In the genomic region with DNA sequence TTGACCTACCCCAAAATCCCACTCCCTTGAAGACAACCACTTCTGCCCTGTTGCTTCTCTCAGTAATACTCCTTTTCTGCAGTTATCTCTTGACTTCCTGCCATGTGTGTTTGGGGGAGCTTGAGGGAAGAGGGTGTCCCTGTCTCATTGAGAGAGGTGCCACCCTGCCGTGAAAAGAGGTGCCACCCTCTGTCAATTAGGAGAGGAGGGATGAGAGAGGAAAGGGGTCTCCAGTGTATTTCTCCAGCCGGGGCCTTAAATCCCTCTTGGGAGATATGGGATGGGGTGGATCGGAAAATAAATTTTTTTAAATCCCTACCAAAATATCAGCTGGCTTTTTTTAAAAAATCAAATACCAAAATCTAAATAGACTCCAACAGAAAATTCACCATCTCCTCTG, we compare ENCODE assay signal across 7 cellular contexts. TPM values are rescaled to one million over a fixed set of nuclear protein-coding genes. Genes with fewer than 3 reads are reported as not detected.
DNase-seq lines count a peak whose midpoint lies in the region; ATAC-seq and TF ChIP-seq lines count a peak whose summit lies in the region.

No MANE protein-coding gene starts in this region.

- TF ChIP-seq CTCF in GM23338 (conservative IDR thresholded peaks at IDR 0.05; ENCODE audit: low read depth in 2 of 2) (no peak), endothelial cell (IDR thresholded peaks at IDR 0.05; ENCODE audit: unreplicated experiment) (no peak)

- no peak overlapping the region for H4K8ac ChIP-seq in neuronal stem cell (ENCODE audit: low read depth, low read length)

- H3K23ac ChIP-seq in neuronal stem cell (ENCODE audit: low read depth, low read length, poor library complexity): no peak overlapping the region

- no peak overlapping the region for H4K91ac ChIP-seq in neuronal stem cell (ENCODE audit: low read depth, low read length, poor library complexity)

- H3K18ac ChIP-seq in neuronal stem cell (ENCODE audit: low read length): peak overlapping the region; percentile 57

- peaks cover 5% of the 10 kb centered on the region for H3K27me3 Mint-ChIP-seq in GM23338 (ENCODE audit: insufficient read depth, low read depth, poor library complexity)
- peaks cover 5% of the 10 kb centered on the region for H3K27me3 Mint-ChIP-seq in endothelial cell (ENCODE audit: unreplicated experiment)

- WGBS in neuronal stem cell (ENCODE audit: extremely low coverage in 2 of 2, insufficient read length in 2 of 2, insufficient replicate concordance in 1 of 2), 2 donors: no CpG with 5 or more reads among the region's 3 CpGs

- H3K9me3 ChIP-seq in SK-N-MC (ENCODE audit: low read depth, low read length) (no peaks in the 10 kb centered on the region), neuronal stem cell (replicated peaks in 1 of 2; ENCODE audit: control insufficient read depth in 2 of 2, insufficient read depth in 1 of 2, low read depth in 1 of 2, low read length in 2 of 2) (no peaks in the 10 kb centered on the region)

- peaks cover 23% of the 10 kb centered on the region for H3K36me3 Mint-ChIP-seq in GM23338 (ENCODE audit: low read depth)
- peaks cover 14% of the 10 kb centered on the region for H3K36me3 Mint-ChIP-seq in endothelial cell (ENCODE audit: low read depth, unreplicated experiment)

- H2AFZ ChIP-seq in GM23338 (no peak overlapping the region), neuronal stem cell (ENCODE audit: low read length) (peak overlapping the region; percentile 87)

- H3K4me2 ChIP-seq in GM23338 (peak overlapping the region; percentile 80), neuronal stem cell (ENCODE audit: insufficient read depth, low read length, poor library complexity, severe bottlenecking) (no peak overlapping the region)

- no peak overlapping the region for H3K27ac ChIP-seq in GM23338 (ENCODE audit: low read depth)
- peak overlapping the region; percentile 61; the same call in 1 of the 2 replicates for H3K27ac ChIP-seq in SK-N-MC
- no peak overlapping the region for H3K27ac ChIP-seq in neuronal stem cell (replicated peaks; ENCODE audit: low read length)

- H3K14ac ChIP-seq in neuronal stem cell (ENCODE audit: low read length): no peak overlapping the region

- H3K4me1 ChIP-seq in GM23338 (ENCODE audit: insufficient read depth): peaks cover 20% of the 10 kb centered on the region
- H3K4me1 ChIP-seq in neuronal stem cell (ENCODE audit: control insufficient read depth in 2 of 2, insufficient read depth in 1 of 2, low read depth in 1 of 2, low read length in 2 of 2): peaks cover 12 to 16% of the 10 kb centered on the region in 2 donors

- H3K4me3 Mint-ChIP-seq in GM23338 (peak overlapping the region; percentile 87), endothelial cell (ENCODE audit: unreplicated experiment) (peak overlapping the region; percentile 85)

- H3K9me3 Mint-ChIP-seq in GM23338 (no peaks in the 10 kb centered on the region), endothelial cell (ENCODE audit: unreplicated experiment) (no peaks in the 10 kb centered on the region)

- peak overlapping the region; percentile 53 for H3K4ac ChIP-seq in neuronal stem cell (ENCODE audit: low read length)

- no peak overlapping the region for H2AK5ac ChIP-seq in neuronal stem cell (ENCODE audit: low read depth, low read length)

- no peaks in the 10 kb centered on the region for H3K36me3 ChIP-seq in GM23338 (ENCODE audit: insufficient read depth)
- peaks cover 17% of the 10 kb centered on the region; the same call in 1 of the 2 replicates for H3K36me3 ChIP-seq in SK-N-MC (ENCODE audit: insufficient read depth, low read length)
- H3K36me3 ChIP-seq in neuronal stem cell (replicated peaks in 1 of 2; ENCODE audit: control insufficient read depth in 2 of 2, insufficient read depth in 2 of 2, low read length in 2 of 2): peaks cover 13 to 30% of the 10 kb centered on the region in 2 donors

- H4K20me1 ChIP-seq in GM23338 (replicated peaks; ENCODE audit: insufficient read depth): peaks cover 6% of the 10 kb centered on the region; the same call in 1 of the 2 replicates

- no peaks in the 10 kb centered on the region for H3K79me1 ChIP-seq in neuronal stem cell (ENCODE audit: low read depth, low read length)

- H3K9me2 ChIP-seq in GM23338 (ENCODE audit: insufficient read depth): no peaks in the 10 kb centered on the region

- peak overlapping the region; percentile 80 for H3K9ac ChIP-seq in SK-N-MC (ENCODE audit: insufficient read length)
- no peak overlapping the region for H3K9ac ChIP-seq in neuronal stem cell (ENCODE audit: low read depth, low read length, poor library complexity)

- H2BK120ac ChIP-seq in neuronal stem cell (ENCODE audit: low read depth, low read length): no peak overlapping the region

- no peak overlapping the region for H2BK5ac ChIP-seq in neuronal stem cell (ENCODE audit: low read length)

- H3K79me2 ChIP-seq in GM23338 (replicated peaks; ENCODE audit: insufficient read depth): peaks cover 7% of the 10 kb centered on the region; the same call in 1 of the 2 replicates

- ATAC-seq in GM23338: no peak
- ATAC-seq in left colon: no peak
- ATAC-seq in HG03045 (IDR thresholded peaks at IDR 0.05; ENCODE audit: unreplicated experiment): no peak

- DNase-seq in GM23338 (ENCODE audit: low spot score) (no peak), SK-N-MC (ENCODE audit: low read depth, low spot score) (no peak), endothelial cell (ENCODE audit: low spot score) (no peak), neuronal stem cell (ENCODE audit: low spot score) (no peak), NCI-H1092 treated with DMSO at 0.1 percent for 48 hours (lab: John Stamatoyannopoulos, UW) (no peak), left colon (no peak)

- H3K4me3 ChIP-seq in GM23338 (peak overlapping the region; percentile 77), SK-N-MC (peak overlapping the region; percentile 77), neuronal stem cell (ENCODE audit: low read length in 2 of 2) (peak overlapping the region in 1 of 2 donors; percentile 73)

- H3K27ac Mint-ChIP-seq in GM23338 (no peak overlapping the region), endothelial cell (ENCODE audit: unreplicated experiment) (peak overlapping the region; percentile 7)

- H3K4me1 Mint-ChIP-seq in GM23338 (peaks cover 20% of the 10 kb centered on the region), endothelial cell (ENCODE audit: unreplicated experiment) (peaks cover 8% of the 10 kb centered on the region)

- no peak overlapping the region for H2BK12ac ChIP-seq in neuronal stem cell (ENCODE audit: low read length)

- intact Hi-C loops in left colon (cut with DNase I, micrococcal nuclease): no loop called here

- no peaks in the 10 kb centered on the region for H3K27me3 ChIP-seq in GM23338 (ENCODE audit: insufficient read depth)
- H3K27me3 ChIP-seq in neuronal stem cell (ENCODE audit: control insufficient read depth in 3 of 3, insufficient read depth in 3 of 3, low read depth in 1 of 3, low read length in 3 of 3): no peaks in the 10 kb centered on the region

- H3F3A ChIP-seq in GM23338 (replicated peaks; ENCODE audit: low read depth): no peaks in the 10 kb centered on the region

- no peak overlapping the region for H2BK15ac ChIP-seq in neuronal stem cell (ENCODE audit: low read length)

TF ChIP-seq in GM23338, 12 proteins besides CTCF, POLR2A, EP300 and RAD21 (continues in another document):
- TF ChIP-seq POLR2AphosphoS5 (IDR thresholded peaks at IDR 0.05; ENCODE audit: low read depth): no peak
- TF ChIP-seq ZNF114 (CRISPR knock-in tag; IDR thresholded peaks at IDR 0.05): no peak
- no peak for TF ChIP-seq CREB1 (CRISPR knock-in tag; IDR thresholded peaks at IDR 0.05; ENCODE audit: low read depth)
- TF ChIP-seq STAT1 (IDR thresholded peaks at IDR 0.05; ENCODE audit: unreplicated experiment): no peak
- TF ChIP-seq JUNB (IDR thresholded peaks at IDR 0.05; ENCODE audit: unreplicated experiment): no peak

RNA-seq across cellular contexts. Expression of a gene that starts 16.5 kb away (rescaled TPM):
- total RNA-seq in GM23338 (2014; rRNA removed; shearing (Covaris generic)): 488 and 490 TPM in 2 replicates
- 179 and 181 TPM in 2 replicates for polyA plus RNA-seq in GM23338 (2016; fragmentation: Nextera tagmentation; extraction: Ambion mirVana)
- 227 TPM for total RNA-seq in endothelial cell (ENCODE audit: unreplicated experiment)
- polyA plus RNA-seq in neuronal stem cell (2013, experiment 1 of 2): 175 TPM
- polyA plus RNA-seq in neuronal stem cell (2013, experiment 2 of 2): 166 TPM
- 100 to 1,000 TPM; 109 to 170 TPM for total RNA-seq in left colon

RNA-seq across cellular contexts. Expression of a gene that starts 16.8 kb away (rescaled TPM):
- total RNA-seq in GM23338 (2014; rRNA removed; shearing (Covaris generic)): 17.2 and 26.6 TPM in 2 replicates
- 13.1 and 15.2 TPM in 2 replicates for polyA plus RNA-seq in GM23338 (2016; fragmentation: Nextera tagmentation; extraction: Ambion mirVana)
- total RNA-seq in endothelial cell (ENCODE audit: unreplicated experiment): 17.9 TPM
- 12.3 TPM for polyA plus RNA-seq in neuronal stem cell (2013, experiment 1 of 2)
- 12.6 TPM for polyA plus RNA-seq in neuronal stem cell (2013, experiment 2 of 2)
- total RNA-seq in left colon: 10 to 100 TPM; 11.2 to 14.7 TPM

RNA-seq across cellular contexts. Expression of a gene that starts 25.0 kb away (rescaled TPM):
- total RNA-seq in GM23338 (2014; rRNA removed; shearing (Covaris generic)): 0.52 TPM in 1 of 2 replicates, not detected in the other
- 0.21 and 0.37 TPM in 2 replicates for polyA plus RNA-seq in GM23338 (2016; fragmentation: Nextera tagmentation; extraction: Ambion mirVana)
- not detected for total RNA-seq in endothelial cell (ENCODE audit: unreplicated experiment)
- 0.29 TPM for polyA plus RNA-seq in neuronal stem cell (2013, experiment 1 of 2)
- 0.28 TPM for polyA plus RNA-seq in neuronal stem cell (2013, experiment 2 of 2)
- total RNA-seq in left colon: under 1 TPM in 1 of 2 donors, not detected in 1; 0.11 TPM

RNA-seq across cellular contexts. Expression of a gene that starts 48.2 kb away (rescaled TPM):
- total RNA-seq in GM23338 (2014; rRNA removed; shearing (Covaris generic)): 4.2 and 4.3 TPM in 2 replicates
- 4.1 and 4.2 TPM in 2 replicates for polyA plus RNA-seq in GM23338 (2016; fragmentation: Nextera tagmentation; extraction: Ambion mirVana)
- 6.7 TPM for total RNA-seq in endothelial cell (ENCODE audit: unreplicated experiment)
- 1.9 TPM for polyA plus RNA-seq in neuronal stem cell (2013, experiment 1 of 2)
- polyA plus RNA-seq in neuronal stem cell (2013, experiment 2 of 2): 1.9 TPM
- 1 to 10 TPM; 1.2 to 2.1 TPM for total RNA-seq in left colon
